In the genomic region with DNA sequence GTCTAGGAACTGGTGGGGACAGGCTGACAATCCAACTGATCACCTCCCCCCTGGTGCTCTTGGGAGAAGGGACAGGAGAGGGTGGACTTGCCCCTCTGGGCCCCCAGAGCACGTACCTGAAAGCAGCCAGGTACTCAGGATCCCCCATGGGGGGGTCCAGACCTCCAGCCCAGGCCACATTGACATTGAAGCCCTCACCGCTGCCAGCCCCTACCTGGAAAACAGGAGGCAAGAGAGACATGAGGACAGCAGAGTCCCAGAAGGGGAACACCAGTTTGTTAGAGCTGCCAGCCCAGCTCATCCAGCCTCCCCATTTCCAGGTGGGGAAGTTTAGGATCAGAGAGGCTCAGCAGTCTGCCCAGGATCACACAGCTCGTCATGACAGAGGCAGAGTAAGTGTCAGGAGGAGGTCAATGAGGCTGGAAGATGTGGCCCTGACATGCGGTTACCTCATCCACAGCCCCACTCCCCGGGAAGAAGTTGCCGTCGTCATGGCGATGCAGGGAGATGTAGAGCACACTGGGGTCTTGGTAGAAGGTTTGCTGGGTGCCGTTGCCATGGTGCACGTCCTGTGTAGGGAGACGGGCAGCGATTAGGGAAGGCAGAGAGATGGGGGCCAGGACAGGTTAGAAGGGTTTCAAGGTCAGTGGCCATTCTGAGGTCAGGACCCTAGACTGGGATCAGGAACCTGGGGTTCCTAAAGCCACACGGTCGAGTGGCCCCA, we compare ENCODE assay signal across 20 cellular contexts. TPM values are rescaled to one million over a fixed set of nuclear protein-coding genes. Genes with fewer than 3 reads are reported as not detected.
DNase-seq lines count a peak whose midpoint lies in the region; ATAC-seq and TF ChIP-seq lines count a peak whose summit lies in the region.
"Had no signal": no experiment of that assay in that cellular context is flagged by ENCODE, and none has a peak within 500 bp of the region (broad histone marks: within the 10 kb centered on the region; RNA-seq: fewer than 3 reads in every experiment).

No MANE protein-coding gene starts in this region.

- H3K9me3 ChIP-seq in tibial artery, result no peaks in the 10 kb centered on the region
- H3K9me3 ChIP-seq: thyroid gland had no signal

- no peak overlapping the region for H3K4me3 Mint-ChIP-seq in stimulated activated naive CD8-positive, alpha-beta T cell treated with anti-CD3 and anti-CD28 coated beads, Interleukin-15, Interleukin-2, amounts not matched to agents 100 ng/mL and 50 ng/mL, for 24 hours
- H3K4me3 Mint-ChIP-seq in activated CD4-positive, alpha-beta memory T cell treated with anti-CD3 and anti-CD28 coated beads, Interleukin-2, amount 10 ng/mL, durations not matched to agents 7 days and 5 days, result no peak overlapping the region
- H3K4me3 Mint-ChIP-seq in endothelial cell (ENCODE audit: unreplicated experiment), result peak overlapping the region; percentile 74
- H3K4me3 Mint-ChIP-seq: naive B cell, T-cell had no signal

- TF ChIP-seq CTCF in endothelial cell (IDR thresholded peaks at IDR 0.05; ENCODE audit: unreplicated experiment), result no peak
- no peak for TF ChIP-seq CTCF in tibial artery (IDR thresholded peaks at IDR 0.05)

- no peak for DNase-seq in stimulated activated naive CD8-positive, alpha-beta T cell treated with anti-CD3 and anti-CD28 coated beads, Interleukin-15, Interleukin-2, amounts not matched to agents 100 U/mL and 50 U/mL, for 24 hours
- no peak for DNase-seq in activated CD4-positive, alpha-beta memory T cell treated with anti-CD3 and anti-CD28 coated beads, Interleukin-2, amount 10 ng/mL, durations not matched to agents 7 days and 5 days
- DNase-seq in endothelial cell (ENCODE audit: low spot score) (no peak), tibial artery (no peak)
- DNase-seq: activated CD4-positive, CD25-positive, alpha-beta regulatory T cell; DMS 273 treated with DMSO at 0.1 percent for 48 hours; glutamatergic neuron; H7; KG1; MV-4-11; naive B cell; NCI-H2029 treated with DMSO at 0.1 percent for 48 hours; NCI-H510A; stimulated activated CD4-positive, alpha-beta T cell treated with anti-CD3 and anti-CD28 coated beads, Interleukin-4, amount 100 ng/mL, for 1 hour; T-cell; thyroid gland had no signal

- intact Hi-C loops in tibial artery (cut with DNase I; ENCODE audit: low total_unique reads), result no loop called here

- no peaks in the 10 kb centered on the region for H3K27me3 Mint-ChIP-seq in stimulated activated naive CD8-positive, alpha-beta T cell treated with anti-CD3 and anti-CD28 coated beads, Interleukin-15, Interleukin-2, amounts not matched to agents 100 ng/mL and 50 ng/mL, for 24 hours
- H3K27me3 Mint-ChIP-seq in activated CD4-positive, alpha-beta memory T cell treated with anti-CD3 and anti-CD28 coated beads, Interleukin-2, amount 10 ng/mL, durations not matched to agents 7 days and 5 days, result no peaks in the 10 kb centered on the region
- H3K27me3 Mint-ChIP-seq in endothelial cell (ENCODE audit: unreplicated experiment), result peaks cover 40% of the 10 kb centered on the region
- H3K27me3 Mint-ChIP-seq: naive B cell, T-cell had no signal

- POLR2A ChIA-PET in activated CD4-positive, alpha-beta memory T cell treated with anti-CD3 and anti-CD28 coated beads, Interleukin-2, amount 10 ng/mL, durations not matched to agents 7 days and 5 days (lab: Charles Lee), result interaction anchor here (0.6 to 37.8 kb wide), 6 partner anchors 11 to 45 kb away, joined by 3 to 1018 read pairs (median 8); no protein-coding TSS in a partner anchor

- peak overlapping the region; percentile 87 for H3K27ac Mint-ChIP-seq in stimulated activated naive CD8-positive, alpha-beta T cell treated with anti-CD3 and anti-CD28 coated beads, Interleukin-15, Interleukin-2, amounts not matched to agents 100 ng/mL and 50 ng/mL, for 24 hours
- peak overlapping the region; percentile 33 for H3K27ac Mint-ChIP-seq in activated CD4-positive, alpha-beta memory T cell treated with anti-CD3 and anti-CD28 coated beads, Interleukin-2, amount 10 ng/mL, durations not matched to agents 7 days and 5 days
- peak overlapping the region; percentile 64 for H3K27ac Mint-ChIP-seq in endothelial cell (ENCODE audit: unreplicated experiment)

- H3K9me3 Mint-ChIP-seq in stimulated activated naive CD8-positive, alpha-beta T cell treated with anti-CD3 and anti-CD28 coated beads, Interleukin-15, Interleukin-2, amounts not matched to agents 100 ng/mL and 50 ng/mL, for 24 hours, result no peaks in the 10 kb centered on the region
- H3K9me3 Mint-ChIP-seq in activated CD4-positive, alpha-beta memory T cell treated with anti-CD3 and anti-CD28 coated beads, Interleukin-2, amount 10 ng/mL, durations not matched to agents 7 days and 5 days, result no peaks in the 10 kb centered on the region
- no peaks in the 10 kb centered on the region for H3K9me3 Mint-ChIP-seq in endothelial cell (ENCODE audit: unreplicated experiment)
- H3K9me3 Mint-ChIP-seq: naive B cell, T-cell had no signal

- no peak overlapping the region for H3K4me3 ChIP-seq in tibial artery
- H3K4me3 ChIP-seq: thyroid gland had no signal

- peaks cover 94 to 100% (median 99%) of the 10 kb centered on the region in 3 donors for H3K36me3 ChIP-seq in tibial artery

- H3K27ac ChIP-seq in tibial artery, result peak overlapping the region; percentile 24 to 61
- H3K27ac ChIP-seq: thyroid gland had no signal

- ATAC-seq in stimulated activated naive CD8-positive, alpha-beta T cell treated with anti-CD3 and anti-CD28 coated beads, Interleukin-15, Interleukin-2, amounts not matched to agents 100 U/mL and 50 U/mL, for 24 hours, result no peak
- ATAC-seq in GM18873 (IDR thresholded peaks at IDR 0.05; ENCODE audit: low FRiP score, unreplicated experiment), result no peak
- ATAC-seq in HG03159 (IDR thresholded peaks at IDR 0.05; ENCODE audit: unreplicated experiment), result no peak
- no peak for ATAC-seq in GM19467 (IDR thresholded peaks at IDR 0.05; ENCODE audit: unreplicated experiment)
- ATAC-seq: T-cell had no signal

- H3K36me3 Mint-ChIP-seq in stimulated activated naive CD8-positive, alpha-beta T cell treated with anti-CD3 and anti-CD28 coated beads, Interleukin-15, Interleukin-2, amounts not matched to agents 100 ng/mL and 50 ng/mL, for 24 hours (ENCODE audit: low read depth), result peaks cover 76% of the 10 kb centered on the region
- peaks cover 86% of the 10 kb centered on the region for H3K36me3 Mint-ChIP-seq in activated CD4-positive, alpha-beta memory T cell treated with anti-CD3 and anti-CD28 coated beads, Interleukin-2, amount 10 ng/mL, durations not matched to agents 7 days and 5 days (ENCODE audit: low read depth)
- H3K36me3 Mint-ChIP-seq in endothelial cell (ENCODE audit: low read depth, unreplicated experiment), result peaks cover 65% of the 10 kb centered on the region

- no peaks in the 10 kb centered on the region for H3K27me3 ChIP-seq in tibial artery
- H3K27me3 ChIP-seq: thyroid gland had no signal

- CTCF ChIA-PET in activated CD4-positive, alpha-beta memory T cell treated with anti-CD3 and anti-CD28 coated beads, Interleukin-2, amount 10 ng/mL, durations not matched to agents 7 days and 5 days (lab: Charles Lee), result interaction anchor here (0.8 to 30.7 kb wide), 4 partner anchors 9 to 46 kb away, joined by 3 to 578 read pairs (median 3); no protein-coding TSS in a partner anchor

- peaks cover 43% of the 10 kb centered on the region for H3K4me1 Mint-ChIP-seq in stimulated activated naive CD8-positive, alpha-beta T cell treated with anti-CD3 and anti-CD28 coated beads, Interleukin-15, Interleukin-2, amounts not matched to agents 100 ng/mL and 50 ng/mL, for 24 hours (ENCODE audit: low read depth)
- H3K4me1 Mint-ChIP-seq in activated CD4-positive, alpha-beta memory T cell treated with anti-CD3 and anti-CD28 coated beads, Interleukin-2, amount 10 ng/mL, durations not matched to agents 7 days and 5 days, result peaks cover 13% of the 10 kb centered on the region
- peaks cover under 1% of the 10 kb centered on the region for H3K4me1 Mint-ChIP-seq in endothelial cell (ENCODE audit: unreplicated experiment)
- H3K4me1 Mint-ChIP-seq: T-cell had no signal

- peaks cover 0 to 21% (median 11%) of the 10 kb centered on the region in 4 donors for H3K4me1 ChIP-seq in tibial artery
- H3K4me1 ChIP-seq: thyroid gland had no signal

RNA-seq across cellular contexts. Expression of a gene that starts 14.7 kb away (rescaled TPM):
- 10 to 100 TPM; 19.4 to 22.6 TPM for total RNA-seq in activated CD4-positive, alpha-beta memory T cell treated with anti-CD3 and anti-CD28 coated beads, Interleukin-2, amount 10 ng/mL, durations not matched to agents 7 days and 5 days
- 65.5 TPM for total RNA-seq in endothelial cell (ENCODE audit: unreplicated experiment)

RNA-seq across cellular contexts. Expression of a gene that starts 29.1 kb away (rescaled TPM):
- total RNA-seq in activated CD4-positive, alpha-beta memory T cell treated with anti-CD3 and anti-CD28 coated beads, Interleukin-2, amount 10 ng/mL, durations not matched to agents 7 days and 5 days, result 1 to 10 TPM; 1.4 to 1.6 TPM
- 81.5 TPM for total RNA-seq in endothelial cell (ENCODE audit: unreplicated experiment)

RNA-seq across cellular contexts. Expression of a gene that starts 31.9 kb away (rescaled TPM):
- total RNA-seq in activated CD4-positive, alpha-beta memory T cell treated with anti-CD3 and anti-CD28 coated beads, Interleukin-2, amount 10 ng/mL, durations not matched to agents 7 days and 5 days, result 100 to 1,000 TPM; 315 to 328 TPM
- total RNA-seq in endothelial cell (ENCODE audit: unreplicated experiment), result 387 TPM

Comparison
In these comparisons a context has a peak if more than half of its experiments do, and no peak if none do; other contexts are left out.
1. H3K27ac Mint-ChIP-seq: peak in every context shown above with its lines; median percentile 87 in stimulated activated naive CD8-positive, alpha-beta T cell treated with anti-CD3 and anti-CD28 coated beads, Interleukin-15, Interleukin-2, amounts not matched to agents 100 ng/mL and 50 ng/mL, for 24 hours; 64 in endothelial cell; 33 in activated CD4-positive, alpha-beta memory T cell treated with anti-CD3 and anti-CD28 coated beads, Interleukin-2, amount 10 ng/mL, durations not matched to agents 7 days and 5 days.
2. RNA of a gene that starts 29.1 kb away (total RNA-seq): 81.5 TPM in endothelial cell (single experiment); 1.4 to 1.6 TPM in activated CD4-positive, alpha-beta memory T cell treated with anti-CD3 and anti-CD28 coated beads, Interleukin-2, amount 10 ng/mL, durations not matched to agents 7 days and 5 days; every median in the first group is over 10 times any median in the second.